ENCODE assay signal across 19 cellular contexts in the genomic region with DNA sequence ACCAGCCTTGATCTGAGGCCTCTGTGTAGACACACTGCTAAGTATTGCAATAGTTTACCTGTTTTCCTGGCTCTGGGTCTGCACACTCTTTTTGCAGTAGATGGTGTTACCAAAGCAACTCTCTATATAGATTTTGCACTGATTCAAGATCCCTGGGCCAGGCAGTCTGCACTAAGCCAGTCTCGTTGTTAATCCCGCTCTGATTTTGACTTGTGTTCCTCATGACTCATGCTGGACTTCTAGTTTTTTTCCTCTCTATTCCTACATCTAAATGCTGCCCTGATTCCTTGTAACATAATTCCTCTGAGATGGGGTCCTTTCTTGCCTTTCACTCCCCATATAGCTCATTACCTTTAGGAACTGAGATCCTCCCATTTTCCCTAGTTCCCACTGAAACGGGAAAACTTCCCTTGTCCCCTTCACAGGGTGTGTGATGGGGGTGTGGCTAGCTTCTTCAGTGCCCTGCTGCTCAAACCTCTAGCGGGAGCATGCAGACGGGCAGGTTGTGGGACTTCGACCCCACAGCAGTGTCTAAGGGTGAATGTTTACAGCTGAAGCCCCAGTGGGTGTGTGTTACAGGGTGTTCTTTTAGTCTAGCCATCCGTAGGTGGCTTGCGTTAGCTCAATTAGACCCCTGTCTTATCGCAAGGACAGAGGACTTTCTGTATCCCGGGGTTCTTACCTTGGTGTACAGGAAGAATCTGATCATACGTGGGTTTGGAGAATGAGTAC.
DNase-seq lines count a peak whose midpoint lies in the region; ATAC-seq, FAIRE-seq and TF ChIP-seq lines count a peak whose summit lies in the region.
"Had no signal": no experiment of that assay in that cellular context is flagged by ENCODE, and none has a peak within 500 bp of the region (broad histone marks: within the 10 kb centered on the region; RNA-seq: fewer than 3 reads in every experiment).

No MANE protein-coding gene starts in this region.

- H3K4me3 Mint-ChIP-seq in activated T-cell treated with anti-CD3 and anti-CD28 coated beads, Interleukin-2, amount 50 U/mL, for 4 hours = no peak overlapping the region

- no peak for TF ChIP-seq POLR2A in H1 (IDR thresholded peaks at IDR 0.05; ENCODE audit: control extremely low read depth in 1 of 2, low read depth in 2 of 2, low read length in 2 of 2)

- no peaks in the 10 kb centered on the region for H3K27me3 ChIP-seq in H1 (replicated peaks in 1 of 4; ENCODE audit: control insufficient read depth in 3 of 4, extremely low read depth in 1 of 4, insufficient read depth in 3 of 4, low read length in 3 of 4)

- no peaks in the 10 kb centered on the region for H3K9me3 ChIP-seq in H1 (ENCODE audit: insufficient read depth in 2 of 2, low read depth in 1 of 2, low read length in 1 of 2)

- H4K8ac ChIP-seq in H1 (ENCODE audit: extremely low read depth, insufficient read depth, low read length) = no peak overlapping the region

- no peaks in the 10 kb centered on the region for H3K79me2 ChIP-seq in H1 (ENCODE audit: control insufficient read depth in 1 of 2, insufficient read depth in 2 of 2, low read length in 2 of 2)

- peaks cover 3% of the 10 kb centered on the region for H3K9me3 Mint-ChIP-seq in activated T-cell treated with anti-CD3 and anti-CD28 coated beads, Interleukin-2, amount 50 U/mL, for 4 hours

- CTCF ChIA-PET in H1 (lab: Charles Lee; ENCODE audit: partially characterized antibody) = interaction anchor here (0.7 to 1.8 kb wide), 8 partner anchors 14 to 135 kb away, joined by 3 to 6 read pairs (median 4); no protein-coding TSS in a partner anchor

- POLR2A ChIA-PET in H1 (lab: Charles Lee; ENCODE audit: partially characterized antibody) = interaction anchor here (0.7 kb wide), 1 partner anchor 106 kb away, joined by 3 read pairs; no protein-coding TSS in a partner anchor

- DNase-seq in DMS53 (lab: John Stamatoyannopoulos, UW) = peak; percentile 85
- DNase-seq in LoVo (ENCODE audit: low spot score) = peak; percentile 23
- DNase-seq in H1 (ENCODE audit: low read depth in 1 of 2, low spot score in 2 of 2) = no peak
- peak; percentile 55 for DNase-seq in retinal pigment epithelial cell (ENCODE audit: low read depth)
- no peak for DNase-seq in activated T-cell treated with anti-CD3 and anti-CD28 coated beads, Interleukin-2, amount 50 U/mL, for 4 hours
- DNase-seq in D341Med (ENCODE audit: low spot score) = no peak
- DNase-seq: DND-41; GDM1; Kasumi-1; NCI-H1105 treated with DMSO at 0.1 percent for 48 hours; NCI-H1694 treated with DMSO at 0.1 percent for 48 hours; NCI-H226; NCI-H524 treated with DMSO at 0.1 percent for 48 hours; NK-92 treated with Interleukin-12 subunit alpha and Interleukin-12 subunit beta, amount 100 ng/mL, for 24 hours; RPMI8226 had no signal

- H3K14ac ChIP-seq in H1 (ENCODE audit: insufficient read length) = no peak overlapping the region

- no peak for TF ChIP-seq RAD21 in H1 (IDR thresholded peaks at IDR 0.05 in 1 of 2, conservative IDR thresholded peaks at IDR 0.05 in 1 of 2; ENCODE audit: low read depth in 2 of 2, low read length in 2 of 2)

- no peak overlapping the region for H2AK5ac ChIP-seq in H1 (ENCODE audit: low read depth, low read length)

- H3K27ac ChIP-seq in H1 (ENCODE audit: low read depth, low read length) = no peak overlapping the region

- TF ChIP-seq EP300 in H1 (IDR thresholded peaks at IDR 0.05; ENCODE audit: borderline replicate concordance in 1 of 2, low read depth in 2 of 2, low read length in 2 of 2) = no peak

- H3K56ac ChIP-seq in H1 (replicated peaks; ENCODE audit: insufficient read length, low read depth, low read length) = no peak overlapping the region

- no peaks in the 10 kb centered on the region for H3K36me3 Mint-ChIP-seq in activated T-cell treated with anti-CD3 and anti-CD28 coated beads, Interleukin-2, amount 50 U/mL, for 4 hours (ENCODE audit: insufficient read depth)

- no peak for FAIRE-seq in H1 (lab: Jason Lieb, UNC)
- FAIRE-seq: GM12878, GM18507, H54 had no signal

- no peak overlapping the region for H2BK20ac ChIP-seq in H1 (ENCODE audit: low read length)

- no peak overlapping the region for H4K91ac ChIP-seq in H1 (replicated peaks; ENCODE audit: insufficient read length, low read length)

- H2AFZ ChIP-seq in H1 (ENCODE audit: low read length) = 0 out of 2 replicates have a peak overlapping the region, but pooled peaks have one; percentile 42

- no peak overlapping the region for H3K23ac ChIP-seq in H1 (ENCODE audit: insufficient read length)

- no peaks in the 10 kb centered on the region for H3K4me1 Mint-ChIP-seq in activated T-cell treated with anti-CD3 and anti-CD28 coated beads, Interleukin-2, amount 50 U/mL, for 4 hours (ENCODE audit: low read depth)

- no peak overlapping the region for H3K4me3 ChIP-seq in H1 (ENCODE audit: extremely low read depth in 1 of 4, insufficient read depth in 2 of 4, low read depth in 3 of 4, low read length in 4 of 4)
- H3K4me3 ChIP-seq in retinal pigment epithelial cell (ENCODE audit: low read length) = no peak overlapping the region
- H3K4me3 ChIP-seq: GM12878 had no signal

- H2BK15ac ChIP-seq in H1 (ENCODE audit: low read length) = no peak overlapping the region

- no peak for TF ChIP-seq CTCF in H1 (IDR thresholded peaks at IDR 0.05; ENCODE audit: control extremely low read depth in 1 of 3, insufficient read depth in 1 of 3, low read depth in 1 of 3, low read length in 3 of 3)
- no peak for TF ChIP-seq CTCF in retinal pigment epithelial cell (conservative IDR thresholded peaks at IDR 0.05; ENCODE audit: low read depth, low read length)

- WGBS in H1 (ENCODE audit: extremely low coverage in 1 of 2, insufficient coverage in 1 of 2, insufficient read length in 1 of 2, insufficient replicate concordance in 2 of 2, low coverage in 1 of 2, low lambda C conversion rate in 2 of 2, missing lambda C conversion rate in 1 of 2), 2 experiments = 81% methylated on average over 11 of the region's 11 CpGs; no CpG with 5 or more reads in 1 of the 2 experiments

- H2BK5ac ChIP-seq in H1 (ENCODE audit: low read depth, low read length) = no peak overlapping the region

- no peak overlapping the region for H3K4ac ChIP-seq in H1 (replicated peaks; ENCODE audit: insufficient read length, low read depth, low read length)

- peaks cover 0 to 5% (median under 1%) of the 10 kb centered on the region in 4 experiments; a peak in 3 of 7 replicates for H3K4me1 ChIP-seq in H1 (replicated peaks in 1 of 4; ENCODE audit: control insufficient read depth in 3 of 4, insufficient read depth in 4 of 4, low read length in 3 of 4)

- no peaks in the 10 kb centered on the region for H3K23me2 ChIP-seq in H1 (ENCODE audit: low read depth, low read length)

- peaks cover 4% of the 10 kb centered on the region for H3K27me3 Mint-ChIP-seq in activated T-cell treated with anti-CD3 and anti-CD28 coated beads, Interleukin-2, amount 50 U/mL, for 4 hours (ENCODE audit: low read depth)

- H3K9ac ChIP-seq in H1 (replicated peaks in 1 of 4; ENCODE audit: extremely low read depth in 1 of 4, low read depth in 3 of 4, low read length in 3 of 4) = no peak overlapping the region

- ATAC-seq in activated T-cell treated with anti-CD3 and anti-CD28 coated beads, Interleukin-2, amount 50 U/mL, for 4 hours = no peak
- ATAC-seq in GM21737 (IDR thresholded peaks at IDR 0.05; ENCODE audit: unreplicated experiment) = no peak
- ATAC-seq: GM12878 had no signal

- no peak overlapping the region for H3K4me2 ChIP-seq in H1 (ENCODE audit: insufficient read depth in 1 of 2, low read depth in 2 of 2, low read length in 2 of 2)

- H3K36me3 ChIP-seq in H1 (ENCODE audit: control insufficient read depth in 2 of 4, insufficient read depth in 4 of 4, low read length in 3 of 4) = no peaks in the 10 kb centered on the region

- H4K5ac ChIP-seq in H1 (ENCODE audit: insufficient read length, low read depth, low read length) = no peak overlapping the region

- no peaks in the 10 kb centered on the region for H3K79me1 ChIP-seq in H1 (ENCODE audit: low read depth, low read length)

- no peaks in the 10 kb centered on the region for H4K20me1 ChIP-seq in H1 (replicated peaks in 1 of 2; ENCODE audit: control insufficient read depth in 1 of 2, insufficient read depth in 2 of 2, low read length in 2 of 2)

- H2BK12ac ChIP-seq in H1 (ENCODE audit: low read depth, low read length) = no peak overlapping the region

- no peak overlapping the region for H2BK120ac ChIP-seq in H1 (replicated peaks; ENCODE audit: low read depth, low read length)

- no peak overlapping the region for H3K18ac ChIP-seq in H1 (ENCODE audit: extremely low read depth, low read length)

TF ChIP-seq in H1, 55 proteins besides CTCF, POLR2A, EP300 and RAD21 (continues in another document):
- no peak for TF ChIP-seq CBX5 (IDR thresholded peaks at IDR 0.05; ENCODE audit: low read depth, low read length)
- TF ChIP-seq, protein P1, sequence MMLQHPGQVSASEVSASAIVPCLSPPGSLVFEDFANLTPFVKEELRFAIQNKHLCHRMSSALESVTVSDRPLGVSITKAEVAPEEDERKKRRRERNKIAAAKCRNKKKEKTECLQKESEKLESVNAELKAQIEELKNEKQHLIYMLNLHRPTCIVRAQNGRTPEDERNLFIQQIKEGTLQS (IDR thresholded peaks at IDR 0.05; ENCODE audit: insufficient read depth, low read depth, low read length) = no peak
- TF ChIP-seq, protein P2, sequence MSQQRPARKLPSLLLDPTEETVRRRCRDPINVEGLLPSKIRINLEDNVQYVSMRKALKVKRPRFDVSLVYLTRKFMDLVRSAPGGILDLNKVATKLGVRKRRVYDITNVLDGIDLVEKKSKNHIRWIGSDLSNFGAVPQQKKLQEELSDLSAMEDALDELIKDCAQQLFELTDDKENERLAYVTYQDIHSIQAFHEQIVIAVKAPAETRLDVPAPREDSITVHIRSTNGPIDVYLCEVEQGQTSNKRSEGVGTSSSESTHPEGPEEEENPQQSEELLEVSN (IDR thresholded peaks at IDR 0.05) = no peak
- TF ChIP-seq SP4 (IDR thresholded peaks at IDR 0.05; ENCODE audit: low read length) = no peak

Comparison
In these comparisons a context has a peak if more than half of its experiments do, and no peak if none do; other contexts are left out.
1. DNase-seq: peak in DMS53 (single experiment), LoVo (single experiment) and retinal pigment epithelial cell (single experiment); none in H1 (0 of 2), activated T-cell treated with anti-CD3 and anti-CD28 coated beads, Interleukin-2, amount 50 U/mL, for 4 hours (single experiment) and D341Med (single experiment).